In the genomic region with DNA sequence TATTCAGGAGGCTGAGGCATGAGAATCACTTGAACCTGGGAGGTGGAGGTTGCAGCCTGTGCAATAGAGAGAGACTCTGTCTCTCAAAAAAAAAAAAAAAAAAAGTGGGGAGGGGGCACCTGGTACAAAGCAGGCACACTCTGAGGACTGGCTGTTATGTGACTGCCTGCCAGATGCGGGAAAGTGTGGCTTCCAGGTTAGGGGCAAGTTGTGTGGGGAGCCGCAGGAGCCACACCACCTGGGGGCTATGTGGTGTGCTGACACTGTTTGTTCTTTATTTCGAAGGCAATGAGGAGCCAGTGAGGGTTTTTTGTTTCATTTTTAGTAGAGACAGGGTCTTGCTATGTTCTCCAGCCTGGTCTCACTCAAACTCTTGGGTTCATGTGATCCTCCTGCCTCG, we compare ENCODE assay signal across 24 cellular contexts. TPM values are rescaled to one million over a fixed set of nuclear protein-coding genes. Genes with fewer than 3 reads are reported as not detected.
A peak's percentile ranks its signal among the peaks of the same experiment; 100 is the strongest.
DNase-seq lines count a peak whose midpoint lies in the region; TF ChIP-seq lines count a peak whose summit lies in the region.
"Had no signal": no experiment of that assay in that cellular context is flagged by ENCODE, and none has a peak within 500 bp of the region (broad histone marks: within the 10 kb centered on the region; RNA-seq: fewer than 3 reads in every experiment).

No MANE protein-coding gene starts in this region.

- H3K27me3 Mint-ChIP-seq in T-helper 1 cell treated with Interleukin-12 subunit alpha and Interleukin-12 subunit beta and Interleukin-4 antibody, amounts not matched to agents 30 μg/mL and 1 μg/mL, for 36 hours (ENCODE audit: low read depth): no peaks in the 10 kb centered on the region
- H3K27me3 Mint-ChIP-seq in immature natural killer cell (ENCODE audit: low read depth in 3 of 3) (peaks cover 7 to 20% (median 12%) of the 10 kb centered on the region in 3 donors), neural progenitor cell (ENCODE audit: insufficient read depth, low read depth) (peaks cover 7% of the 10 kb centered on the region)

- no peaks in the 10 kb centered on the region for H3F3A ChIP-seq in OCI-LY1 (ENCODE audit: insufficient read depth, low read length)
- H3F3A ChIP-seq in neural progenitor cell (ENCODE audit: low read depth): no peaks in the 10 kb centered on the region

- TF ChIP-seq CTCF in OCI-LY1 (IDR thresholded peaks at IDR 0.05; ENCODE audit: low read length) (no peak), esophagus muscularis mucosa (IDR thresholded peaks at IDR 0.05) (no peak), neural progenitor cell (IDR thresholded peaks at IDR 0.05) (no peak)

- H3K79me2 ChIP-seq in OCI-LY1 (ENCODE audit: insufficient read depth, low read length) (no peaks in the 10 kb centered on the region), neural progenitor cell (ENCODE audit: low read depth) (no peaks in the 10 kb centered on the region)

- peaks cover 27% of the 10 kb centered on the region for H3K4me1 Mint-ChIP-seq in T-helper 1 cell treated with Interleukin-12 subunit alpha and Interleukin-12 subunit beta and Interleukin-4 antibody, amounts not matched to agents 30 μg/mL and 1 μg/mL, for 36 hours (ENCODE audit: low read depth)
- H3K4me1 Mint-ChIP-seq in immature natural killer cell (peaks cover 59 to 61% of the 10 kb centered on the region in 2 donors), neural progenitor cell (peaks cover 2% of the 10 kb centered on the region)

- intact Hi-C loops in esophagus muscularis mucosa (cut with DNase I): no loop called here

- H3K27ac Mint-ChIP-seq in T-helper 1 cell treated with Interleukin-12 subunit alpha and Interleukin-12 subunit beta and Interleukin-4 antibody, amounts not matched to agents 30 μg/mL and 1 μg/mL, for 36 hours: peak overlapping the region; percentile 2
- H3K27ac Mint-ChIP-seq in immature natural killer cell (peak overlapping the region; percentile 71 to 96 (median 93)), neural progenitor cell (no peak overlapping the region)
- H3K27ac Mint-ChIP-seq: HFFc6, type B pancreatic cell had no signal

- H3K9me2 ChIP-seq in OCI-LY1 (ENCODE audit: low read depth, low read length): no peaks in the 10 kb centered on the region

- H3K4me3 ChIP-seq in BLaER1 treated with 17β-estradiol and CSF1 and Interleukin-3, amounts not matched to agents 10 nM and 100 nM: peak overlapping the region in 4 of 10 experiments; percentile 31 to 98 (median 88); a peak in 5 of 20 replicates
- no peak overlapping the region for H3K4me3 ChIP-seq in OCI-LY1 (ENCODE audit: low read depth, low read length, poor library complexity, severe bottlenecking)
- no peak overlapping the region for H3K4me3 ChIP-seq in esophagus muscularis mucosa
- H3K4me3 ChIP-seq in neural progenitor cell: no peak overlapping the region
- H3K4me3 ChIP-seq: cardiac muscle cell, left ventricle myocardium inferior, psoas muscle had no signal

- no peaks in the 10 kb centered on the region for H3K27me3 ChIP-seq in BLaER1 treated with 17β-estradiol and CSF1 and Interleukin-3, amounts not matched to agents 10 nM and 100 nM
- no peaks in the 10 kb centered on the region for H3K27me3 ChIP-seq in OCI-LY1 (ENCODE audit: insufficient read depth, low read length)
- H3K27me3 ChIP-seq in esophagus muscularis mucosa: peaks cover 0 to 20% (median 0%) of the 10 kb centered on the region in 4 donors
- H3K27me3 ChIP-seq in neural progenitor cell: peaks cover 6% of the 10 kb centered on the region

- H3K4me3 Mint-ChIP-seq in T-helper 1 cell treated with Interleukin-12 subunit alpha and Interleukin-12 subunit beta and Interleukin-4 antibody, amounts not matched to agents 30 μg/mL and 1 μg/mL, for 36 hours: no peak overlapping the region
- H3K4me3 Mint-ChIP-seq in immature natural killer cell (peak overlapping the region in 4 of 5 donors; percentile 48 to 80 (median 52)), neural progenitor cell (no peak overlapping the region)
- H3K4me3 Mint-ChIP-seq: HFFc6, type B pancreatic cell had no signal

- H3K4me1 ChIP-seq in BLaER1 treated with 17β-estradiol and CSF1 and Interleukin-3, amounts not matched to agents 10 nM and 100 nM: peaks cover 61 to 90% (median 73%) of the 10 kb centered on the region in 10 experiments
- peaks cover 46% of the 10 kb centered on the region for H3K4me1 ChIP-seq in OCI-LY1 (ENCODE audit: insufficient read depth, low read length, severe bottlenecking)
- peaks cover 0 to 4% (median 3%) of the 10 kb centered on the region in 4 donors for H3K4me1 ChIP-seq in esophagus muscularis mucosa
- no peaks in the 10 kb centered on the region for H3K4me1 ChIP-seq in neural progenitor cell
- H3K4me1 ChIP-seq: psoas muscle had no signal

- H3K36me3 ChIP-seq in BLaER1 treated with 17β-estradiol and CSF1 and Interleukin-3, amounts not matched to agents 10 nM and 100 nM: peaks cover 29 to 90% (median 73%) of the 10 kb centered on the region in 11 experiments
- H3K36me3 ChIP-seq in OCI-LY1 (ENCODE audit: insufficient read depth, low read length) (peaks cover 23% of the 10 kb centered on the region; the same call in 1 of the 2 replicates), esophagus muscularis mucosa (peaks cover 0 to 10% (median 0%) of the 10 kb centered on the region in 4 donors), neural progenitor cell (no peaks in the 10 kb centered on the region)
- H3K36me3 ChIP-seq: cardiac muscle cell, left ventricle myocardium inferior had no signal

- no peak for TF ChIP-seq EP300 in esophagus muscularis mucosa (IDR thresholded peaks at IDR 0.05)

- no peaks in the 10 kb centered on the region for H3K9me3 ChIP-seq in BLaER1 treated with 17β-estradiol and CSF1 and Interleukin-3, amounts not matched to agents 10 nM and 100 nM (replicated peaks in 1 of 11)
- H3K9me3 ChIP-seq in OCI-LY1 (ENCODE audit: low read length): no peaks in the 10 kb centered on the region
- H3K9me3 ChIP-seq in esophagus muscularis mucosa: no peaks in the 10 kb centered on the region
- H3K9me3 ChIP-seq in neural progenitor cell (ENCODE audit: low read depth): no peaks in the 10 kb centered on the region
- H3K9me3 ChIP-seq: left ventricle myocardium inferior, psoas muscle had no signal

- no peaks in the 10 kb centered on the region for H3K9me3 Mint-ChIP-seq in T-helper 1 cell treated with Interleukin-12 subunit alpha and Interleukin-12 subunit beta and Interleukin-4 antibody, amounts not matched to agents 30 μg/mL and 1 μg/mL, for 36 hours
- peaks cover 0 to under 1% (median 0%) of the 10 kb centered on the region in 6 donors for H3K9me3 Mint-ChIP-seq in immature natural killer cell
- no peaks in the 10 kb centered on the region for H3K9me3 Mint-ChIP-seq in neural progenitor cell
- H3K9me3 Mint-ChIP-seq: HFFc6, type B pancreatic cell had no signal

- peaks cover 40% of the 10 kb centered on the region for H3K36me3 Mint-ChIP-seq in T-helper 1 cell treated with Interleukin-12 subunit alpha and Interleukin-12 subunit beta and Interleukin-4 antibody, amounts not matched to agents 30 μg/mL and 1 μg/mL, for 36 hours (ENCODE audit: low read depth)
- H3K36me3 Mint-ChIP-seq in immature natural killer cell: peaks cover 16 to 22% (median 17%) of the 10 kb centered on the region in 3 donors
- no peaks in the 10 kb centered on the region for H3K36me3 Mint-ChIP-seq in neural progenitor cell
- H3K36me3 Mint-ChIP-seq: type B pancreatic cell had no signal

- peak overlapping the region in 6 of 11 experiments; percentile 14 to 99 (median 96); a peak in 10 of 22 replicates for H3K9ac ChIP-seq in BLaER1 treated with 17β-estradiol and CSF1 and Interleukin-3, amounts not matched to agents 10 nM and 100 nM
- H3K9ac ChIP-seq in OCI-LY1 (ENCODE audit: low read length) (no peak overlapping the region), neural progenitor cell (no peak overlapping the region)

- H4K20me1 ChIP-seq in BLaER1 treated with 17β-estradiol and CSF1 and Interleukin-3, amounts not matched to agents 10 nM and 100 nM: peaks cover 0 to 89% (median 44%) of the 10 kb centered on the region in 11 experiments; a peak in 17 of 22 replicates
- H4K20me1 ChIP-seq in OCI-LY1 (ENCODE audit: insufficient read depth, low read length): no peaks in the 10 kb centered on the region
- H4K20me1 ChIP-seq in neural progenitor cell (ENCODE audit: low read depth): no peaks in the 10 kb centered on the region

- WGBS in esophagus muscularis mucosa: 90% methylated on average over 4 of the region's 4 CpGs

- H3K27ac ChIP-seq in BLaER1 treated with 17β-estradiol and CSF1 and Interleukin-3, amounts not matched to agents 10 nM and 100 nM: peak overlapping the region; percentile 30 to 97 (median 93); a peak in 18 of 22 replicates
- H3K27ac ChIP-seq in OCI-LY1 (ENCODE audit: low read depth, low read length, poor library complexity, severe bottlenecking): peak overlapping the region; percentile 49
- no peak overlapping the region for H3K27ac ChIP-seq in esophagus muscularis mucosa (replicated peaks in 1 of 4)
- no peak overlapping the region for H3K27ac ChIP-seq in neural progenitor cell
- H3K27ac ChIP-seq: 22Rv1, cardiac muscle cell, left ventricle myocardium inferior, psoas muscle had no signal

- H3K4me2 ChIP-seq in BLaER1 treated with 17β-estradiol and CSF1 and Interleukin-3, amounts not matched to agents 10 nM and 100 nM: peak overlapping the region; percentile 18 to 100 (median 95); a peak in 20 of 22 replicates
- H3K4me2 ChIP-seq in OCI-LY1 (ENCODE audit: low read length): no peak overlapping the region
- H3K4me2 ChIP-seq in neural progenitor cell: no peak overlapping the region

- DNase-seq in T-helper 1 cell: no peak
- DNase-seq in immature natural killer cell: peak in 1 of 3 donors; percentile 47
- DNase-seq in T1000 (lab: John Stamatoyannopoulos, UW): no peak
- DNase-seq in esophagus muscularis mucosa (ENCODE audit: extremely low spot score): no peak
- no peak for DNase-seq in neural progenitor cell (ENCODE audit: low spot score)
- DNase-seq: AML-193; amniotic stem cell; Calu3; HFFc6; left ventricle myocardium inferior; NCI-H1436 treated with DMSO at 0.1 percent for 48 hours; NCI-H2171; NCI-H526 treated with DMSO at 0.1 percent for 48 hours; psoas muscle; stimulated activated CD4-positive, alpha-beta T cell treated with anti-CD3 and anti-CD28 coated beads, Interleukin-2, amount 100 ng/mL, for 48 hours; SW 1271 had no signal

- no peak for TF ChIP-seq POLR2A in esophagus muscularis mucosa (IDR thresholded peaks at IDR 0.05; ENCODE audit: low read depth)

- H2AFZ ChIP-seq in OCI-LY1 (ENCODE audit: low read length): no peak overlapping the region
- H2AFZ ChIP-seq in neural progenitor cell (replicated peaks): no peak overlapping the region

RNA-seq across cellular contexts. Expression of a gene that starts 5.7 kb away (rescaled TPM):
- polyA plus RNA-seq in immature natural killer cell: 100 to 1,000 TPM in 2 of 3 donors, 10 to 100 TPM in 1; 93.2 to 146 (median 101) TPM
- total RNA-seq in esophagus muscularis mucosa: 10 to 100 TPM in 3 of 4 donors, 1 to 10 TPM in 1; 9.6 to 36.4 (median 24.6) TPM
- total RNA-seq in neural progenitor cell (ENCODE audit: low replicate concordance): 1.7 and 6.7 TPM in 2 replicates

RNA-seq across cellular contexts. Expression of a gene that starts 36.3 kb away (rescaled TPM):
- polyA plus RNA-seq in immature natural killer cell: 100 to 1,000 TPM; 258 to 407 (median 270) TPM
- total RNA-seq in esophagus muscularis mucosa (10 to 100 TPM; 21.2 to 41.5 (median 30.6) TPM), neural progenitor cell (ENCODE audit: low replicate concordance) (94.3 and 97.0 TPM in 2 replicates)

RNA-seq across cellular contexts. Expression of a gene that starts 47.5 kb away (rescaled TPM):
- 10 to 100 TPM; 37.7 to 51.1 (median 45.1) TPM for polyA plus RNA-seq in immature natural killer cell
- total RNA-seq in esophagus muscularis mucosa (10 to 100 TPM; 33.2 to 51.6 (median 42.0) TPM), neural progenitor cell (ENCODE audit: low replicate concordance) (61.2 and 66.3 TPM in 2 replicates)

RNA-seq across cellular contexts. Expression of a gene that starts 56.8 kb away (rescaled TPM):
- polyA plus RNA-seq in immature natural killer cell: 1 to 10 TPM in 1 of 3 donors, under 1 TPM in 1, not detected in 1; 0.71 to 2.3 TPM
- total RNA-seq in esophagus muscularis mucosa (under 1 TPM in 2 of 4 donors, not detected in 2; 0.23 to 0.58 TPM), neural progenitor cell (ENCODE audit: low replicate concordance) (1.2 and 3.9 TPM in 2 replicates)
- total RNA-seq: fibroblast of villous mesenchyme, HFFc6, left ventricle myocardium inferior, psoas muscle, skeletal muscle tissue had no signal

Comparison
In these comparisons a context has a peak if more than half of its experiments do, and no peak if none do; other contexts are left out.
1. H3K4me3 Mint-ChIP-seq: peak in immature natural killer cell (4 of 5); none in T-helper 1 cell treated with Interleukin-12 subunit alpha and Interleukin-12 subunit beta and Interleukin-4 antibody, amounts not matched to agents 30 μg/mL and 1 μg/mL, for 36 hours (single experiment) and neural progenitor cell (single experiment).
2. H3K27ac ChIP-seq: peak in BLaER1 treated with 17β-estradiol and CSF1 and Interleukin-3, amounts not matched to agents 10 nM and 100 nM (11 of 11) and OCI-LY1 (single experiment); none in esophagus muscularis mucosa (0 of 4) and neural progenitor cell (single experiment).
3. H3K4me2 ChIP-seq: peak in BLaER1 treated with 17β-estradiol and CSF1 and Interleukin-3, amounts not matched to agents 10 nM and 100 nM (11 of 11); none in OCI-LY1 (single experiment) and neural progenitor cell (single experiment).
4. H3K9ac ChIP-seq: peak in BLaER1 treated with 17β-estradiol and CSF1 and Interleukin-3, amounts not matched to agents 10 nM and 100 nM (6 of 11); none in OCI-LY1 (single experiment) and neural progenitor cell (single experiment).